In the genomic region with DNA sequence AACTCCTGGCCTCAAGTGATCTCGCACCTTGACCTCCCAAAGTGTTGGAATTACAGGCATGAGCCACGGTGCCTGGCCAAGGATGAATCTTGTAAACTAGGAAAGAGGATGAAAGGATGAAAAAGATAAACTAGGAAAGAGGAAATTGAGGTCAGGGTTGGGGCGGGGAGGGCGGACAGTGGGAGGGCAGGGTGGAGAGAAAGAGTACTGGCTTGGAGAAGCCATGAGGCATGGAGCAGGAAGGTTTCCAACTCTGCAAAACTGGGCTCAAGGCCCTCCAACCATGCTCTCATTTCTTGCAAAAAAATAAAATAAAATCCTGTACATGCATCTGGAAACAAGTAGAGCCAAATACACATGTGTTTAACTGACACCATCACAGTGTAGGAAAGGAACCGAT, we compare ENCODE assay signal across 27 cellular contexts.
"Had no signal": no experiment of that assay in that cellular context is flagged by ENCODE, and none has a peak within 500 bp of the region (broad histone marks: within the 10 kb centered on the region; RNA-seq: fewer than 3 reads in every experiment).

No MANE protein-coding gene starts in this region.

- ATAC-seq: activated CD4-positive, CD25-positive, alpha-beta regulatory T cell treated with anti-CD3 and anti-CD28 coated beads, Interleukin-2, amount 50 U/mL, for 24 hours; heart right ventricle; naive thymus-derived CD4-positive, alpha-beta T cell; right lobe of liver; stimulated activated naive CD8-positive, alpha-beta T cell treated with anti-CD3 and anti-CD28 coated beads, Interleukin-15, Interleukin-2, amounts not matched to agents 100 U/mL and 50 U/mL, for 24 hours; T-helper 17 cell had no signal

- H3K9me3 Mint-ChIP-seq: activated naive CD4-positive, alpha-beta T cell treated with anti-CD3 and anti-CD28 coated beads for 36 hours; dendritic cell treated with granulocyte-macrophage colony-stimulating factor and Interleukin-4, amounts not matched to agents 40 ng/mL and 50 ng/mL, for 4 days had no signal

- H3K27ac Mint-ChIP-seq: activated naive CD4-positive, alpha-beta T cell treated with anti-CD3 and anti-CD28 coated beads for 36 hours; activated naive CD8-positive, alpha-beta T cell treated with anti-CD3 and anti-CD28 coated beads, Interleukin-2, amount 10 ng/mL, durations not matched to agents 7 days and 5 days; activated T-helper 1 cell treated with anti-CD3 and anti-CD28 coated beads, Interleukin-12 subunit alpha, Interleukin-12 subunit beta, Interleukin-2, Interleukin-4 antibody, amounts not matched to agents 30 ng/mL and 10 ng/mL and 1 ng/mL, durations not matched to agents 14 hours and 24 hours and 36 hours; dendritic cell treated with granulocyte-macrophage colony-stimulating factor and Interleukin-4, amounts not matched to agents 40 ng/mL and 50 ng/mL, for 4 days; endodermal cell; mesothelial cell of epicardium; naive thymus-derived CD4-positive, alpha-beta T cell; progenitor cell of endocrine pancreas; T-helper 17 cell had no signal

- H3K4me3 Mint-ChIP-seq: activated naive CD4-positive, alpha-beta T cell treated with anti-CD3 and anti-CD28 coated beads for 36 hours; activated naive CD8-positive, alpha-beta T cell treated with anti-CD3 and anti-CD28 coated beads, Interleukin-2, amount 10 ng/mL, durations not matched to agents 7 days and 5 days; activated T-helper 1 cell treated with anti-CD3 and anti-CD28 coated beads, Interleukin-12 subunit alpha, Interleukin-12 subunit beta, Interleukin-2, Interleukin-4 antibody, amounts not matched to agents 30 ng/mL and 10 ng/mL and 1 ng/mL, durations not matched to agents 14 hours and 24 hours and 36 hours; dendritic cell treated with granulocyte-macrophage colony-stimulating factor and Interleukin-4, amounts not matched to agents 40 ng/mL and 50 ng/mL, for 4 days; endodermal cell; mesothelial cell of epicardium; naive thymus-derived CD4-positive, alpha-beta T cell; T-helper 17 cell had no signal

- H3K27me3 Mint-ChIP-seq: activated naive CD8-positive, alpha-beta T cell treated with anti-CD3 and anti-CD28 coated beads, Interleukin-2, amount 10 ng/mL, durations not matched to agents 7 days and 5 days; dendritic cell treated with granulocyte-macrophage colony-stimulating factor and Interleukin-4, amounts not matched to agents 40 ng/mL and 50 ng/mL, for 4 days; progenitor cell of endocrine pancreas had no signal

- DNase-seq: activated CD4-positive, alpha-beta T cell treated with anti-CD3 and anti-CD28 coated beads for 48 hours; activated CD4-positive, alpha-beta T cell treated with anti-CD3 and anti-CD28 coated beads, Interleukin-2, amount 50 U/mL, for 48 hours; activated CD8-positive, alpha-beta memory T cell treated with anti-CD3 and anti-CD28 coated beads, Interleukin-2, amount 50 U/mL, for 4 hours; activated effector memory CD4-positive, alpha-beta T cell treated with anti-CD3 and anti-CD28 coated beads, Interleukin-2, amount 50 U/mL, for 16 hours; activated naive CD4-positive, alpha-beta T cell treated with anti-CD3 and anti-CD28 coated beads for 36 hours; activated naive CD8-positive, alpha-beta T cell treated with anti-CD3 and anti-CD28 coated beads, Interleukin-2, amount 10 ng/mL, durations not matched to agents 7 days and 5 days; activated T-cell treated with anti-CD3 and anti-CD28 coated beads, Interleukin-2, amount 50 U/mL, for 1 hour; amniotic stem cell; caudate nucleus; endodermal cell; foreskin melanocyte; heart right ventricle; naive thymus-derived CD4-positive, alpha-beta T cell; right lobe of liver; stimulated activated CD4-positive, alpha-beta T cell treated with anti-CD3 and anti-CD28 coated beads, Interleukin-12 subunit alpha, Interleukin-12 subunit beta, amount 100 ng/mL, for 4 hours; stimulated activated CD4-positive, alpha-beta T cell treated with anti-CD3 and anti-CD28 coated beads, Interleukin-4, amount 100 ng/mL, for 1 hour; stimulated activated naive CD8-positive, alpha-beta T cell treated with anti-CD3 and anti-CD28 coated beads, Interleukin-15, Interleukin-2, amounts not matched to agents 100 U/mL and 50 U/mL, for 24 hours; T-helper 17 cell; T1000; testis; transverse colon; WERI-Rb-1 had no signal
